Comparison of ENCODE assay signal across 1 cellular context in the genomic region with DNA sequence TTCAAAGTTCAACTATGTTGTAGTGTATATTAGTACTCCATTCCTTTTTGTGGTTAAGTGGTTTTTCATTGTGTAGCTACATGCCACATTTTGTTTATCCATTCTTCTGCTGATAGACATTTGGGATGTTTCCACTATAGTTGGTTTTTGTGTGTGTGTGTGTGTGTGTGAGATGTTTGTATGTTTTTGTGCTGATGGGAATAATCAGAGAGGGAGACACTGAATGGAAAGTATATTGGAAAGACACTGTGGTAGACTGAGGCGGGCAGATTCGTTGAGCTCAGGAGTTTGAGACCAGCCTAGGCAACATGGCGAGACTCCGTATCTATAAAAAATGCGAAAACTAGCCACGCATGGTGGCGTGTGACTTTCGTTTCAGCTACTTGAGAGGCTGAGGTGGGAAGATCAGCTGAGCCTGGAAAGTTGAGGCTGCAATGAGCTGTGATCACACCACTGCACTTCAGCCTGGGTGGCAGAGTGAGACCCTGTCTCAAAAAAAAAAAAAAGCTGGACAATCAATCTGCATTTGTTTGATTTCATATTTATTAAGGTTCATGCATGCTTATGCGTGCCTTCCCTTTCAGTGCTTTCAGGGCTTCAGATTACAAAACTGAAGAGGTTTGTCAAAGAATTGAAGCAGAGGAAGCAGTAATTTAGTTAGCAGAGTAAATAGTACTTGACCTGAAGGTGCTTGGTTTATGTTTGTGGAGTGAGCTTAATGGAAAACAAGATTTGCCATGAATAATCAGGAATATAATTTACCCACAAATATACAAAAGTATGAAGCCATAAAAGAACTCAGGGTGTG.
TF ChIP-seq lines count a peak whose summit lies in the region.

No MANE protein-coding gene starts in this region.

TF ChIP-seq in K562, 482 proteins besides CTCF, POLR2A, EP300 and RAD21:
- TF ChIP-seq POLR2AphosphoS2 (IDR thresholded peaks at IDR 0.05; ENCODE audit: low read length): no peak
- no peak for TF ChIP-seq BRD4 (IDR thresholded peaks at IDR 0.05)
- no peak for TF ChIP-seq GABPB2 (CRISPR knock-in tag; conservative IDR thresholded peaks at IDR 0.05)
- no peak for TF ChIP-seq ZNF785 (CRISPR knock-in tag; IDR thresholded peaks at IDR 0.05)
- TF ChIP-seq KLF13 (tag; IDR thresholded peaks at IDR 0.05; ENCODE audit: borderline replicate concordance, low read depth): no peak
- TF ChIP-seq ZNF584 (CRISPR knock-in tag; IDR thresholded peaks at IDR 0.05; ENCODE audit: low read depth): no peak
- TF ChIP-seq RNF2 (IDR thresholded peaks at IDR 0.05): no peak
- no peak for TF ChIP-seq TEAD4 (IDR thresholded peaks at IDR 0.05; ENCODE audit: low read length)
- no peak for TF ChIP-seq TEAD4 (CRISPR knock-in tag; IDR thresholded peaks at IDR 0.05; ENCODE audit: borderline replicate concordance)
- no peak for TF ChIP-seq ARID1B (IDR thresholded peaks at IDR 0.05)
- TF ChIP-seq HDAC3 (IDR thresholded peaks at IDR 0.05; ENCODE audit: borderline replicate concordance, partially characterized antibody): no peak
- no peak for TF ChIP-seq CBFA2T3 (IDR thresholded peaks at IDR 0.05)
- no peak for TF ChIP-seq ZFP30 (CRISPR knock-in tag; IDR thresholded peaks at IDR 0.05; ENCODE audit: borderline replicate concordance)
